8 cellular contexts compared by ENCODE assay signal in the genomic region with DNA sequence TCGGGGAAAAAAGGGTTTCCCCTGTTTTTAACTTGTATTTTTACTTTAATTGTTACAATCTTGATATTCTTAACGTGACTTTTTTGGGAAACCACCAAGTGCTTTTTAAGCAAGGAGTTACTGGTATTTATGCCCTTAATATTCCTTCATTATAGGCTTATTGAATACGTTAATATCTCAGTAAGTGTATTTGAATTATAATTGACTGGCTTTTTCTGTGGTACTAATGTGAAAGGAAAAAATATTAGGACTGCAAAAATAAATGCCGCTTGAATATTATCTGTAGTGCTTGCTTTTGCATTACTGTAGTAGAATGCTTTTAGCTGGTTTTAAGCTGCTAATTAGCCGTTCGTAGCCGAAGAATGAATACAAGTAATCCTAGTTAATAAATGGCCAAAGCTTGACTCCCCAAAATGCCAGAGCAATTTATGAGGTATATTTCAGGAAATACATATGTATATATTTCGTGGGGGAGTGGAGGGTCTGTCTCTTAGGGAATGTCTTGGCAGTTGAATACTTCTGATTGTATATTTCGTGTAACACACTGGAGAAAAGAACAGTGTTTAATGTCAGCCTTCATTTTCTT. TPM values are rescaled to one million over a fixed set of nuclear protein-coding genes. Genes with fewer than 3 reads are reported as not detected.
DNase-seq lines count a peak whose midpoint lies in the region; ATAC-seq and TF ChIP-seq lines count a peak whose summit lies in the region.

No MANE protein-coding gene starts in this region.

- POLR2A ChIA-PET in T-cell (lab: Charles Lee): interaction anchor here (0.6 to 2.6 kb wide), 18 partner anchors 9 to 662 kb away, joined by 3 to 16 read pairs (median 5); partner anchors contain the start of genes BBIP1 (in 1 of the 2) and SHOC2 (in 1 of the 2)

- peaks cover 63 to 71% (median 64%) of the 10 kb centered on the region in 3 donors for H3K4me1 Mint-ChIP-seq in T-cell

- peak overlapping the region; percentile 91 to 97 for H3K27ac Mint-ChIP-seq in T-cell

- peak overlapping the region; percentile 84 to 97 (median 86) for H3K4me3 Mint-ChIP-seq in T-cell

- no peaks in the 10 kb centered on the region for H3K9me3 ChIP-seq in gastroesophageal sphincter

- H3K4me1 ChIP-seq in gastroesophageal sphincter: peaks cover 4 to 56% (median 5%) of the 10 kb centered on the region in 3 donors

- no peak for ATAC-seq in T-cell (replicated peaks in 1 of 4)
- no peak for ATAC-seq in gastroesophageal sphincter
- ATAC-seq in GM18873 (IDR thresholded peaks at IDR 0.05; ENCODE audit: low FRiP score, unreplicated experiment): no peak
- no peak for ATAC-seq in HG03139 (IDR thresholded peaks at IDR 0.05; ENCODE audit: unreplicated experiment)

- H3K27me3 Mint-ChIP-seq in T-cell: no peaks in the 10 kb centered on the region

- WGBS in gastroesophageal sphincter (ENCODE audit: low coverage in 1 of 2), 2 donors: 1 to 2% methylated on average over 9 of the region's 9 CpGs

- no peak for TF ChIP-seq CTCF in gastroesophageal sphincter (IDR thresholded peaks at IDR 0.05)

- peak overlapping the region; percentile 84 to 100 (median 96) for H3K27ac ChIP-seq in gastroesophageal sphincter
- H3K27ac ChIP-seq in skin epidermis: peak overlapping the region in 20 of 21 experiments; percentile 92 to 100 (median 98)

- DNase-seq in DMS 273 (lab: John Stamatoyannopoulos, UW; ENCODE audit: unreplicated experiment) (peak; percentile 22), DMS 273 treated with DMSO at 0.1 percent for 48 hours (lab: John Stamatoyannopoulos, UW) (no peak), T-cell (no peak), HK-2 (ENCODE audit: unreplicated experiment) (no peak)

- H3K36me3 ChIP-seq in gastroesophageal sphincter: peaks cover 0 to 16% of the 10 kb centered on the region in 2 donors

- no peak for TF ChIP-seq POLR2A in gastroesophageal sphincter (IDR thresholded peaks at IDR 0.05)

- TF ChIP-seq EP300 in gastroesophageal sphincter (IDR thresholded peaks at IDR 0.05): no peak

- CTCF ChIA-PET in T-cell (lab: Charles Lee): interaction anchor here (0.6 to 1.4 kb wide), 10 partner anchors 8 to 568 kb away, joined by 3 to 5 read pairs (median 3); partner anchors contain the start of genes BBIP1 (in 1 of the 2), SHOC2 (in 1 of the 2) and SMNDC1 (in 1 of the 2)

- no peaks in the 10 kb centered on the region for H3K27me3 ChIP-seq in gastroesophageal sphincter

- peak overlapping the region; percentile 74 to 76 for H3K4me3 ChIP-seq in gastroesophageal sphincter
- peak overlapping the region; percentile 67 to 100 (median 83) for H3K4me3 ChIP-seq in skin epidermis

- H3K9me3 Mint-ChIP-seq in T-cell: peaks cover 0 to 4% (median 0%) of the 10 kb centered on the region in 3 donors

- peaks cover 24% of the 10 kb centered on the region for H3K36me3 Mint-ChIP-seq in T-cell

RNA-seq across cellular contexts. Expression of gene PDCD4, which starts 1.3 kb away (rescaled TPM):
- total RNA-seq in T-cell (100 to 1,000 TPM; 239 to 335 (median 309) TPM), gastroesophageal sphincter (10 to 100 TPM; 69.1 to 74.6 (median 72.2) TPM)

RNA-seq across cellular contexts. Expression of gene BBIP1, which starts 45.9 kb away (rescaled TPM):
- total RNA-seq in T-cell: 10 to 100 TPM; 28.6 to 36.6 (median 32.0) TPM
- total RNA-seq in gastroesophageal sphincter: 10 to 100 TPM; 27.1 to 40.2 (median 28.7) TPM

RNA-seq across cellular contexts. Expression of gene SHOC2, which starts 46.3 kb away (rescaled TPM):
- 10 to 100 TPM; 53.3 to 65.1 (median 54.0) TPM for total RNA-seq in T-cell
- total RNA-seq in gastroesophageal sphincter: 10 to 100 TPM; 50.5 to 66.0 (median 58.4) TPM
